8 cellular contexts compared by ENCODE assay signal in genomic region chr10:61284222-61284890, GRCh38.
A peak's percentile ranks its signal among the peaks of the same experiment; 100 is the strongest.
DNase-seq lines count a peak whose midpoint lies in the region; ATAC-seq and TF ChIP-seq lines count a peak whose summit lies in the region.

No MANE protein-coding gene starts in this region.

- no peak overlapping the region for H3K4ac ChIP-seq in IMR-90 (ENCODE audit: low read depth, low read length)

- no peak overlapping the region for H2BK20ac ChIP-seq in IMR-90 (ENCODE audit: low read depth, low read length)

- TF ChIP-seq CTCF in DND-41 (IDR thresholded peaks at IDR 0.05; ENCODE audit: borderline replicate concordance, extremely low read depth, low read length, poor library complexity, severe bottlenecking) (peak; percentile 66), IMR-90 (conservative IDR thresholded peaks at IDR 0.05; ENCODE audit: low read depth, low read length) (peak; percentile 78), RWPE2 (IDR thresholded peaks at IDR 0.05; ENCODE audit: poor library complexity, severe bottlenecking) (peak; percentile 87), endodermal cell (conservative IDR thresholded peaks at IDR 0.05) (peak; percentile 85), mucosa of descending colon (IDR thresholded peaks at IDR 0.05) (no peak)

- H3K14ac ChIP-seq in IMR-90 (replicated peaks; ENCODE audit: low read depth, low read length) = no peak overlapping the region

- POLR2A ChIA-PET in IMR-90 (lab: Charles Lee; ENCODE audit: unreplicated experiment) = no interaction called here

- no peak overlapping the region for H3K4me3 Mint-ChIP-seq in endodermal cell

- H3K56ac ChIP-seq in IMR-90 (ENCODE audit: extremely low read depth, insufficient read depth, low read length) = no peak overlapping the region

- H3K9ac ChIP-seq in DND-41 (ENCODE audit: low read depth, low read length) (no peak overlapping the region), IMR-90 (ENCODE audit: low read depth, low read length) (no peak overlapping the region), endodermal cell (ENCODE audit: extremely low read depth, low read length, poor library complexity, severe bottlenecking) (no peak overlapping the region)

- no peak for DNase-seq in DND-41
- DNase-seq in IMR-90 = peak; percentile 77
- DNase-seq in RWPE2 (ENCODE audit: low spot score) = no peak
- DNase-seq in endodermal cell = no peak
- DNase-seq in mucosa of descending colon = peak in 1 of 3 donors; percentile 35

- H3K36me3 ChIP-seq in DND-41 (ENCODE audit: insufficient read depth, low read length) (peaks cover 4% of the 10 kb centered on the region; the same call in 1 of the 2 replicates), IMR-90 (ENCODE audit: control insufficient read depth, insufficient read depth, low read length) (no peaks in the 10 kb centered on the region), RWPE2 (ENCODE audit: low read depth) (no peaks in the 10 kb centered on the region), endodermal cell (ENCODE audit: control insufficient read depth, insufficient read depth, low read length) (no peaks in the 10 kb centered on the region), mucosa of descending colon (ENCODE audit: low read depth) (no peaks in the 10 kb centered on the region)

- H4K8ac ChIP-seq in IMR-90 (ENCODE audit: low read depth in 2 of 2, low read length in 2 of 2) = no peak overlapping the region

- WGBS in IMR-90 (ENCODE audit: extremely low coverage in 2 of 2, insufficient read length in 1 of 2), 2 experiments = no CpG with 5 or more reads among the region's 5 CpGs
- 54% methylated on average over 5 of the region's 5 CpGs; no CpG with 5 or more reads in 1 of the 2 experiments for WGBS in endodermal cell (ENCODE audit: insufficient coverage in 1 of 2, insufficient read length in 1 of 2), 2 experiments

- H3K4me3 ChIP-seq in DND-41 (ENCODE audit: low read depth in 1 of 2, low read length in 2 of 2) = no peak overlapping the region
- no peak overlapping the region for H3K4me3 ChIP-seq in IMR-90 (ENCODE audit: insufficient read depth, low read depth, low read length)
- H3K4me3 ChIP-seq in RWPE2 (ENCODE audit: severe bottlenecking) = no peak overlapping the region
- no peak overlapping the region for H3K4me3 ChIP-seq in endodermal cell (ENCODE audit: low read length)
- no peak overlapping the region for H3K4me3 ChIP-seq in mucosa of descending colon

- H4K5ac ChIP-seq in IMR-90 (ENCODE audit: low read depth, low read length) = no peak overlapping the region

- peaks cover 8% of the 10 kb centered on the region for H3K9me3 ChIP-seq in DND-41 (ENCODE audit: insufficient read depth, low read length, severe bottlenecking)
- H3K9me3 ChIP-seq in IMR-90 (ENCODE audit: control insufficient read depth, insufficient read depth, low read length) = no peaks in the 10 kb centered on the region
- H3K9me3 ChIP-seq in RWPE2 (ENCODE audit: severe bottlenecking) = no peaks in the 10 kb centered on the region
- no peaks in the 10 kb centered on the region for H3K9me3 ChIP-seq in endodermal cell (ENCODE audit: control insufficient read depth, low read length)
- no peaks in the 10 kb centered on the region for H3K9me3 ChIP-seq in mucosa of descending colon

- H2BK5ac ChIP-seq in IMR-90 (ENCODE audit: low read depth, low read length, poor library complexity, severe bottlenecking) = no peak overlapping the region

- no peaks in the 10 kb centered on the region for H4K20me1 ChIP-seq in DND-41 (ENCODE audit: insufficient read depth, low read length)
- H4K20me1 ChIP-seq in IMR-90 (ENCODE audit: insufficient read depth, low read length) = no peaks in the 10 kb centered on the region

- H4K91ac ChIP-seq in IMR-90 (ENCODE audit: insufficient read depth, low read depth, low read length) = no peak overlapping the region

- H2AFZ ChIP-seq in DND-41 (ENCODE audit: low read depth, low read length) (no peak overlapping the region), IMR-90 (replicated peaks; ENCODE audit: low read length, poor library complexity) (no peak overlapping the region)

- H3K27me3 ChIP-seq in DND-41 (ENCODE audit: insufficient read depth, low read length, poor library complexity) (no peaks in the 10 kb centered on the region), IMR-90 (ENCODE audit: control insufficient read depth, insufficient read depth, low read length) (no peaks in the 10 kb centered on the region), RWPE2 (ENCODE audit: insufficient read depth, poor library complexity, severe bottlenecking) (no peaks in the 10 kb centered on the region), endodermal cell (ENCODE audit: control insufficient read depth, insufficient read depth, low read length, poor library complexity, severe bottlenecking) (no peaks in the 10 kb centered on the region)

- TF ChIP-seq RAD21 in IMR-90 (IDR thresholded peaks at IDR 0.05; ENCODE audit: low read length) = peak; percentile 72

- H3K27me3 Mint-ChIP-seq in endodermal cell (ENCODE audit: insufficient read depth) = no peaks in the 10 kb centered on the region

- TF ChIP-seq POLR2A in IMR-90 (IDR thresholded peaks at IDR 0.05; ENCODE audit: low read depth, low read length) = no peak

- no peak overlapping the region for H2BK120ac ChIP-seq in IMR-90 (ENCODE audit: low read depth, low read length)

- in situ Hi-C loops in IMR-90 (cut with MboI; ENCODE audit: low sequenced_read_pairs) = loop anchor here (10.0 kb wide), 3 partner anchors 320 to 470 kb away; no protein-coding TSS in a partner anchor

- no peaks in the 10 kb centered on the region for H3K4me1 Mint-ChIP-seq in endodermal cell

- no peak overlapping the region for H2AK9ac ChIP-seq in IMR-90 (replicated peaks; ENCODE audit: low read depth, low read length, poor library complexity)

- ATAC-seq in DND-41 (ENCODE audit: insufficient read depth, low read depth) = no peak
- peak; percentile 62 for ATAC-seq in IMR-90 (ENCODE audit: low read depth)
- ATAC-seq in RWPE2 (ENCODE audit: low read depth) = peak; percentile 44; the same call in 1 of the 3 replicates
- peak; percentile 46 for ATAC-seq in mucosa of descending colon
- no peak for ATAC-seq in HG02884 (IDR thresholded peaks at IDR 0.05; ENCODE audit: unreplicated experiment)
- no peak for ATAC-seq in activated CD4-positive, CD25-positive, alpha-beta regulatory T cell treated with anti-CD3 and anti-CD28 coated beads, Interleukin-2, amount 50 U/mL, for 24 hours
- no peak for ATAC-seq in GM18858 (IDR thresholded peaks at IDR 0.05; ENCODE audit: unreplicated experiment)

- no peak overlapping the region for H3K4me2 ChIP-seq in DND-41 (ENCODE audit: insufficient read depth, low read length)
- peak overlapping the region; percentile 42; the same call in 1 of the 2 replicates for H3K4me2 ChIP-seq in IMR-90 (ENCODE audit: low read depth, low read length)

- H3K36me3 Mint-ChIP-seq in endodermal cell (ENCODE audit: low read depth) = no peaks in the 10 kb centered on the region

- H3K27ac Mint-ChIP-seq in endodermal cell = no peak overlapping the region

- intact Hi-C loops in IMR-90 (cut with micrococcal nuclease) = loop anchor here (1.0 kb wide), 3 partner anchors 320 to 468 kb away; no protein-coding TSS in a partner anchor
- intact Hi-C loops in mucosa of descending colon (cut with DNase I, micrococcal nuclease) = loop anchor here (5.0 to 10.0 kb wide), 4 partner anchors 140 to 470 kb away; no protein-coding TSS in a partner anchor

- CTCF ChIA-PET in IMR-90 (lab: Yijun Ruan, JAX) = interaction anchor here (0.6 kb wide), 1 partner anchor 305 kb away, joined by 4 read pairs; no protein-coding TSS in a partner anchor

- H3K79me2 ChIP-seq in DND-41 (ENCODE audit: insufficient read depth, low read length) = no peaks in the 10 kb centered on the region

- H3K18ac ChIP-seq in IMR-90 (ENCODE audit: low read depth, low read length) = no peak overlapping the region

- no peak overlapping the region for H3K23ac ChIP-seq in IMR-90 (ENCODE audit: low read depth, low read length)

- no peak overlapping the region for H2AK5ac ChIP-seq in IMR-90 (ENCODE audit: low read depth, low read length)

- H3K4me1 ChIP-seq in DND-41 (ENCODE audit: insufficient read depth, low read length) (peaks cover 53% of the 10 kb centered on the region), IMR-90 (ENCODE audit: control insufficient read depth, insufficient read depth, low read length) (no peaks in the 10 kb centered on the region), RWPE2 (ENCODE audit: insufficient read depth, poor library complexity, severe bottlenecking) (no peaks in the 10 kb centered on the region), endodermal cell (ENCODE audit: control insufficient read depth, insufficient read depth, low read length) (no peaks in the 10 kb centered on the region), mucosa of descending colon (ENCODE audit: low read depth) (no peaks in the 10 kb centered on the region)

- H3K79me1 ChIP-seq in IMR-90 (ENCODE audit: low read depth in 1 of 2, low read length in 2 of 2) = no peaks in the 10 kb centered on the region

- H3K9me1 ChIP-seq in IMR-90 (ENCODE audit: insufficient read depth, low read length) = no peaks in the 10 kb centered on the region

- dilution Hi-C loops in IMR-90 (cut with HindIII; ENCODE audit: low sequenced_read_pairs, unreplicated experiment) = no loop called here

- no peak overlapping the region for H2BK15ac ChIP-seq in IMR-90 (ENCODE audit: low read depth, low read length)

- no TSS peak for BruUV-seq in IMR-90 (replicated peaks; lab: Mats Ljungman, UMichigan)

- H3K27ac ChIP-seq in DND-41 (ENCODE audit: low read length) (peak overlapping the region; percentile 26; the same call in 1 of the 2 replicates), IMR-90 (ENCODE audit: insufficient read depth, low read length) (no peak overlapping the region), RWPE2 (ENCODE audit: poor library complexity, severe bottlenecking) (no peak overlapping the region), endodermal cell (ENCODE audit: low read depth, low read length) (no peak overlapping the region)

- H3K9me3 Mint-ChIP-seq in endodermal cell = no peaks in the 10 kb centered on the region

TF ChIP-seq in IMR-90, 13 proteins besides CTCF, POLR2A, EP300 and RAD21:
- TF ChIP-seq SMC3 (IDR thresholded peaks at IDR 0.05; ENCODE audit: low read depth, low read length) (peak; percentile 60), MAFK (IDR thresholded peaks at IDR 0.05; ENCODE audit: low read depth, low read length) (no peak)

Comparison
In these comparisons a context has a peak if more than half of its experiments do, and no peak if none do; other contexts are left out.
1. ATAC-seq: peak in IMR-90 (single experiment), RWPE2 (single experiment) and mucosa of descending colon (single experiment); none in DND-41 (single experiment), HG02884 (single experiment), activated CD4-positive, CD25-positive, alpha-beta regulatory T cell treated with anti-CD3 and anti-CD28 coated beads, Interleukin-2, amount 50 U/mL, for 24 hours (0 of 2) and GM18858 (single experiment).